Comparison of ENCODE assay signal across 1 cellular context in the genomic region with DNA sequence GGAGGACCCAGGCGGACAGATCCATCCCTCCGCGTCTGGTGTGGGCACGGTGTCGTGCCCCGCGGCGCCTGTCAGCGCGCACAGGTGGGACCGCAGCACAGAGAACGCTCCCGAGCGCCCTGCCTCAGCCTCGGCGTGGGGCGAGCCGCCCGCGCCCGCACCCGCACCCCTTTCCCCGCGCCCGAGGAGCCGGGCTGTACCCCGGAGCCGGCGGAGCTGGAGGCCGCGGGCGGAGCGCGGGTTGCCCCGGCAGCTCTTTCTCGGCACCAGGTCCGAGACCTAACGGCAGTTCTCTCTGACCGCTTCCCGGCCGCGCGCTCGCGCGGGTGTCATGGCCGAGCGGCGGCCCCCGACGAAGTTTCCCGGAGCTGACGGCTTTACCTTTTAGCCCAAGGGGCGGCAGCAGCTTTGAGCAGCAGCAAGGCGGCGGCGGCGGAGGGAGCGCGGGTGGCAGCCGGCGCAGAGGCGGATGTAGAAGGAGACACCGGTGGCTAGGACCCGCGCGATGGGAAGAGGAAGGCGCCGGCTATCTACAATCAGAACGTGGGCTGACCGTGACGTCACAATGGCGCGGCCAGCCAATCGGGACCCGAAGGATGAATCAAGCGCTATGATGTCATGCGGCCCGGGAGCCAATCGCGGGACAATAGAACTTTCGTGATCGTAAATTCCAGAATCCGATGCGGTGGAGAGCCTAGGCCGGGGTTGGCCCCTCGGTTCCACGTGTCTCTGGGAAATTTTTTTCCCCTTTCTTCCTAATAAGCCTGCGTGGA.
TF ChIP-seq lines count a peak whose summit lies in the region.

Gene ELOVL5, minus strand, starts transcription at position 515 of the 773 bp plus-strand sequence. CDS start 53,251 bp downstream, outside the sequence.

TF ChIP-seq in K562, 482 proteins besides CTCF, POLR2A, EP300 and RAD21 (continued from another document and continues in another):
- TF ChIP-seq, protein P1, sequence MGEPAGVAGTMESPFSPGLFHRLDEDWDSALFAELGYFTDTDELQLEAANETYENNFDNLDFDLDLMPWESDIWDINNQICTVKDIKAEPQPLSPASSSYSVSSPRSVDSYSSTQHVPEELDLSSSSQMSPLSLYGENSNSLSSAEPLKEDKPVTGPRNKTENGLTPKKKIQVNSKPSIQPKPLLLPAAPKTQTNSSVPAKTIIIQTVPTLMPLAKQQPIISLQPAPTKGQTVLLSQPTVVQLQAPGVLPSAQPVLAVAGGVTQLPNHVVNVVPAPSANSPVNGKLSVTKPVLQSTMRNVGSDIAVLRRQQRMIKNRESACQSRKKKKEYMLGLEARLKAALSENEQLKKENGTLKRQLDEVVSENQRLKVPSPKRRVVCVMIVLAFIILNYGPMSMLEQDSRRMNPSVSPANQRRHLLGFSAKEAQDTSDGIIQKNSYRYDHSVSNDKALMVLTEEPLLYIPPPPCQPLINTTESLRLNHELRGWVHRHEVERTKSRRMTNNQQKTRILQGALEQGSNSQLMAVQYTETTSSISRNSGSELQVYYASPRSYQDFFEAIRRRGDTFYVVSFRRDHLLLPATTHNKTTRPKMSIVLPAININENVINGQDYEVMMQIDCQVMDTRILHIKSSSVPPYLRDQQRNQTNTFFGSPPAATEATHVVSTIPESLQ (CRISPR knock-in tag; IDR thresholded peaks at IDR 0.05) = peak; percentile 16; the same call in 1 of the 2 replicates
- TF ChIP-seq NUFIP1 (IDR thresholded peaks at IDR 0.05; ENCODE audit: partially characterized antibody) (no peak), ZNF639 (CRISPR knock-in tag; conservative IDR thresholded peaks at IDR 0.05 in 1 of 2, IDR thresholded peaks at IDR 0.05 in 1 of 2) (0 out of 4 replicates have a peak, but pooled peaks of 1 of the 2 experiments have one; percentile 46), PHB2 (IDR thresholded peaks at IDR 0.05; ENCODE audit: low read depth) (no peak), NBN (IDR thresholded peaks at IDR 0.05; ENCODE audit: low read depth) (peak; percentile 100), GABPB1 (CRISPR knock-in tag; IDR thresholded peaks at IDR 0.05) (peak; percentile 69), JUN (IDR thresholded peaks at IDR 0.05; ENCODE audit: borderline replicate concordance, low read depth, low read length) (peak; percentile 64), JUN (CRISPR knock-in tag; IDR thresholded peaks at IDR 0.05; ENCODE audit: borderline replicate concordance) (no peak), HNRNPL (IDR thresholded peaks at IDR 0.05; ENCODE audit: low read depth, low read length) (peak; percentile 53; the same call in 1 of the 2 replicates), ESRRB (CRISPR knock-in tag; IDR thresholded peaks at IDR 0.05; ENCODE audit: borderline replicate concordance) (no peak), GTF2E2 (tag; IDR thresholded peaks at IDR 0.05) (peak; percentile 57; the same call in 1 of the 2 replicates), MAFG (tag; conservative IDR thresholded peaks at IDR 0.05) (no peak), CEBPG (CRISPR knock-in tag; IDR thresholded peaks at IDR 0.05) (no peak), CEBPG (tag; conservative IDR thresholded peaks at IDR 0.05 in 1 of 2, IDR thresholded peaks at IDR 0.05 in 1 of 2) (peak in 1 of 2 experiments; percentile 45; a peak in 1 of 4 replicates), HDAC8 (tag; IDR thresholded peaks at IDR 0.05) (no peak), POLR2B (IDR thresholded peaks at IDR 0.05; ENCODE audit: low read depth, partially characterized antibody) (peak; percentile 80), ELF1 (tag; IDR thresholded peaks at IDR 0.05) (peak; percentile 45; the same call in 1 of the 2 replicates), COPS2 (conservative IDR thresholded peaks at IDR 0.05) (no peak), E2F1 (CRISPR knock-in tag; IDR thresholded peaks at IDR 0.05) (peak; percentile 54)
- TF ChIP-seq, protein P2, sequence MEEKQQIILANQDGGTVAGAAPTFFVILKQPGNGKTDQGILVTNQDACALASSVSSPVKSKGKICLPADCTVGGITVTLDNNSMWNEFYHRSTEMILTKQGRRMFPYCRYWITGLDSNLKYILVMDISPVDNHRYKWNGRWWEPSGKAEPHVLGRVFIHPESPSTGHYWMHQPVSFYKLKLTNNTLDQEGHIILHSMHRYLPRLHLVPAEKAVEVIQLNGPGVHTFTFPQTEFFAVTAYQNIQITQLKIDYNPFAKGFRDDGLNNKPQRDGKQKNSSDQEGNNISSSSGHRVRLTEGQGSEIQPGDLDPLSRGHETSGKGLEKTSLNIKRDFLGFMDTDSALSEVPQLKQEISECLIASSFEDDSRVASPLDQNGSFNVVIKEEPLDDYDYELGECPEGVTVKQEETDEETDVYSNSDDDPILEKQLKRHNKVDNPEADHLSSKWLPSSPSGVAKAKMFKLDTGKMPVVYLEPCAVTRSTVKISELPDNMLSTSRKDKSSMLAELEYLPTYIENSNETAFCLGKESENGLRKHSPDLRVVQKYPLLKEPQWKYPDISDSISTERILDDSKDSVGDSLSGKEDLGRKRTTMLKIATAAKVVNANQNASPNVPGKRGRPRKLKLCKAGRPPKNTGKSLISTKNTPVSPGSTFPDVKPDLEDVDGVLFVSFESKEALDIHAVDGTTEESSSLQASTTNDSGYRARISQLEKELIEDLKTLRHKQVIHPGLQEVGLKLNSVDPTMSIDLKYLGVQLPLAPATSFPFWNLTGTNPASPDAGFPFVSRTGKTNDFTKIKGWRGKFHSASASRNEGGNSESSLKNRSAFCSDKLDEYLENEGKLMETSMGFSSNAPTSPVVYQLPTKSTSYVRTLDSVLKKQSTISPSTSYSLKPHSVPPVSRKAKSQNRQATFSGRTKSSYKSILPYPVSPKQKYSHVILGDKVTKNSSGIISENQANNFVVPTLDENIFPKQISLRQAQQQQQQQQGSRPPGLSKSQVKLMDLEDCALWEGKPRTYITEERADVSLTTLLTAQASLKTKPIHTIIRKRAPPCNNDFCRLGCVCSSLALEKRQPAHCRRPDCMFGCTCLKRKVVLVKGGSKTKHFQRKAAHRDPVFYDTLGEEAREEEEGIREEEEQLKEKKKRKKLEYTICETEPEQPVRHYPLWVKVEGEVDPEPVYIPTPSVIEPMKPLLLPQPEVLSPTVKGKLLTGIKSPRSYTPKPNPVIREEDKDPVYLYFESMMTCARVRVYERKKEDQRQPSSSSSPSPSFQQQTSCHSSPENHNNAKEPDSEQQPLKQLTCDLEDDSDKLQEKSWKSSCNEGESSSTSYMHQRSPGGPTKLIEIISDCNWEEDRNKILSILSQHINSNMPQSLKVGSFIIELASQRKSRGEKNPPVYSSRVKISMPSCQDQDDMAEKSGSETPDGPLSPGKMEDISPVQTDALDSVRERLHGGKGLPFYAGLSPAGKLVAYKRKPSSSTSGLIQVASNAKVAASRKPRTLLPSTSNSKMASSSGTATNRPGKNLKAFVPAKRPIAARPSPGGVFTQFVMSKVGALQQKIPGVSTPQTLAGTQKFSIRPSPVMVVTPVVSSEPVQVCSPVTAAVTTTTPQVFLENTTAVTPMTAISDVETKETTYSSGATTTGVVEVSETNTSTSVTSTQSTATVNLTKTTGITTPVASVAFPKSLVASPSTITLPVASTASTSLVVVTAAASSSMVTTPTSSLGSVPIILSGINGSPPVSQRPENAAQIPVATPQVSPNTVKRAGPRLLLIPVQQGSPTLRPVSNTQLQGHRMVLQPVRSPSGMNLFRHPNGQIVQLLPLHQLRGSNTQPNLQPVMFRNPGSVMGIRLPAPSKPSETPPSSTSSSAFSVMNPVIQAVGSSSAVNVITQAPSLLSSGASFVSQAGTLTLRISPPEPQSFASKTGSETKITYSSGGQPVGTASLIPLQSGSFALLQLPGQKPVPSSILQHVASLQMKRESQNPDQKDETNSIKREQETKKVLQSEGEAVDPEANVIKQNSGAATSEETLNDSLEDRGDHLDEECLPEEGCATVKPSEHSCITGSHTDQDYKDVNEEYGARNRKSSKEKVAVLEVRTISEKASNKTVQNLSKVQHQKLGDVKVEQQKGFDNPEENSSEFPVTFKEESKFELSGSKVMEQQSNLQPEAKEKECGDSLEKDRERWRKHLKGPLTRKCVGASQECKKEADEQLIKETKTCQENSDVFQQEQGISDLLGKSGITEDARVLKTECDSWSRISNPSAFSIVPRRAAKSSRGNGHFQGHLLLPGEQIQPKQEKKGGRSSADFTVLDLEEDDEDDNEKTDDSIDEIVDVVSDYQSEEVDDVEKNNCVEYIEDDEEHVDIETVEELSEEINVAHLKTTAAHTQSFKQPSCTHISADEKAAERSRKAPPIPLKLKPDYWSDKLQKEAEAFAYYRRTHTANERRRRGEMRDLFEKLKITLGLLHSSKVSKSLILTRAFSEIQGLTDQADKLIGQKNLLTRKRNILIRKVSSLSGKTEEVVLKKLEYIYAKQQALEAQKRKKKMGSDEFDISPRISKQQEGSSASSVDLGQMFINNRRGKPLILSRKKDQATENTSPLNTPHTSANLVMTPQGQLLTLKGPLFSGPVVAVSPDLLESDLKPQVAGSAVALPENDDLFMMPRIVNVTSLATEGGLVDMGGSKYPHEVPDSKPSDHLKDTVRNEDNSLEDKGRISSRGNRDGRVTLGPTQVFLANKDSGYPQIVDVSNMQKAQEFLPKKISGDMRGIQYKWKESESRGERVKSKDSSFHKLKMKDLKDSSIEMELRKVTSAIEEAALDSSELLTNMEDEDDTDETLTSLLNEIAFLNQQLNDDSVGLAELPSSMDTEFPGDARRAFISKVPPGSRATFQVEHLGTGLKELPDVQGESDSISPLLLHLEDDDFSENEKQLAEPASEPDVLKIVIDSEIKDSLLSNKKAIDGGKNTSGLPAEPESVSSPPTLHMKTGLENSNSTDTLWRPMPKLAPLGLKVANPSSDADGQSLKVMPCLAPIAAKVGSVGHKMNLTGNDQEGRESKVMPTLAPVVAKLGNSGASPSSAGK (IDR thresholded peaks at IDR 0.05) = peak; percentile 69
- TF ChIP-seq, protein P3, sequence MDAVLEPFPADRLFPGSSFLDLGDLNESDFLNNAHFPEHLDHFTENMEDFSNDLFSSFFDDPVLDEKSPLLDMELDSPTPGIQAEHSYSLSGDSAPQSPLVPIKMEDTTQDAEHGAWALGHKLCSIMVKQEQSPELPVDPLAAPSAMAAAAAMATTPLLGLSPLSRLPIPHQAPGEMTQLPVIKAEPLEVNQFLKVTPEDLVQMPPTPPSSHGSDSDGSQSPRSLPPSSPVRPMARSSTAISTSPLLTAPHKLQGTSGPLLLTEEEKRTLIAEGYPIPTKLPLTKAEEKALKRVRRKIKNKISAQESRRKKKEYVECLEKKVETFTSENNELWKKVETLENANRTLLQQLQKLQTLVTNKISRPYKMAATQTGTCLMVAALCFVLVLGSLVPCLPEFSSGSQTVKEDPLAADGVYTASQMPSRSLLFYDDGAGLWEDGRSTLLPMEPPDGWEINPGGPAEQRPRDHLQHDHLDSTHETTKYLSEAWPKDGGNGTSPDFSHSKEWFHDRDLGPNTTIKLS (IDR thresholded peaks at IDR 0.05; ENCODE audit: borderline replicate concordance, low read depth) = peak; percentile 71; the same call in 1 of the 2 replicates
- TF ChIP-seq, protein P4, sequence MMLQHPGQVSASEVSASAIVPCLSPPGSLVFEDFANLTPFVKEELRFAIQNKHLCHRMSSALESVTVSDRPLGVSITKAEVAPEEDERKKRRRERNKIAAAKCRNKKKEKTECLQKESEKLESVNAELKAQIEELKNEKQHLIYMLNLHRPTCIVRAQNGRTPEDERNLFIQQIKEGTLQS (IDR thresholded peaks at IDR 0.05) = peak; percentile 96
- TF ChIP-seq, protein P4 (CRISPR knock-in tag; conservative IDR thresholded peaks at IDR 0.05) = peak; percentile 77; the same call in 1 of the 2 replicates
- TF ChIP-seq, protein P5, sequence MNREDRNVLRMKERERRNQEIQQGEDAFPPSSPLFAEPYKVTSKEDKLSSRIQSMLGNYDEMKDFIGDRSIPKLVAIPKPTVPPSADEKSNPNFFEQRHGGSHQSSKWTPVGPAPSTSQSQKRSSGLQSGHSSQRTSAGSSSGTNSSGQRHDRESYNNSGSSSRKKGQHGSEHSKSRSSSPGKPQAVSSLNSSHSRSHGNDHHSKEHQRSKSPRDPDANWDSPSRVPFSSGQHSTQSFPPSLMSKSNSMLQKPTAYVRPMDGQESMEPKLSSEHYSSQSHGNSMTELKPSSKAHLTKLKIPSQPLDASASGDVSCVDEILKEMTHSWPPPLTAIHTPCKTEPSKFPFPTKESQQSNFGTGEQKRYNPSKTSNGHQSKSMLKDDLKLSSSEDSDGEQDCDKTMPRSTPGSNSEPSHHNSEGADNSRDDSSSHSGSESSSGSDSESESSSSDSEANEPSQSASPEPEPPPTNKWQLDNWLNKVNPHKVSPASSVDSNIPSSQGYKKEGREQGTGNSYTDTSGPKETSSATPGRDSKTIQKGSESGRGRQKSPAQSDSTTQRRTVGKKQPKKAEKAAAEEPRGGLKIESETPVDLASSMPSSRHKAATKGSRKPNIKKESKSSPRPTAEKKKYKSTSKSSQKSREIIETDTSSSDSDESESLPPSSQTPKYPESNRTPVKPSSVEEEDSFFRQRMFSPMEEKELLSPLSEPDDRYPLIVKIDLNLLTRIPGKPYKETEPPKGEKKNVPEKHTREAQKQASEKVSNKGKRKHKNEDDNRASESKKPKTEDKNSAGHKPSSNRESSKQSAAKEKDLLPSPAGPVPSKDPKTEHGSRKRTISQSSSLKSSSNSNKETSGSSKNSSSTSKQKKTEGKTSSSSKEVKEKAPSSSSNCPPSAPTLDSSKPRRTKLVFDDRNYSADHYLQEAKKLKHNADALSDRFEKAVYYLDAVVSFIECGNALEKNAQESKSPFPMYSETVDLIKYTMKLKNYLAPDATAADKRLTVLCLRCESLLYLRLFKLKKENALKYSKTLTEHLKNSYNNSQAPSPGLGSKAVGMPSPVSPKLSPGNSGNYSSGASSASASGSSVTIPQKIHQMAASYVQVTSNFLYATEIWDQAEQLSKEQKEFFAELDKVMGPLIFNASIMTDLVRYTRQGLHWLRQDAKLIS (CRISPR knock-in tag; IDR thresholded peaks at IDR 0.05) = 0 out of 2 replicates have a peak, but pooled peaks have one; percentile 6
